In genomic region chr18:69943021-69943420, GRCh38 we compare ENCODE assay signal across 12 cellular contexts. TPM values are rescaled to one million over a fixed set of nuclear protein-coding genes. Genes with fewer than 3 reads are reported as not detected.
DNase-seq lines count a peak whose midpoint lies in the region; ATAC-seq and TF ChIP-seq lines count a peak whose summit lies in the region.
"Had no signal": no experiment of that assay in that cellular context is flagged by ENCODE, and none has a peak within 500 bp of the region (broad histone marks: within the 10 kb centered on the region; RNA-seq: fewer than 3 reads in every experiment).

No MANE protein-coding gene starts in this region.

- peak overlapping the region; percentile 63 for H3K4me3 Mint-ChIP-seq in activated CD4-positive, alpha-beta memory T cell treated with anti-CD3 and anti-CD28 coated beads for 36 hours
- H3K4me3 Mint-ChIP-seq in activated CD4-positive, alpha-beta memory T cell treated with anti-CD3 and anti-CD28 coated beads, Interleukin-2, amount 10 ng/mL, durations not matched to agents 7 days and 5 days: no peak overlapping the region
- H3K4me3 Mint-ChIP-seq in activated T-helper 17 cell treated with anti-CD3 and anti-CD28 coated beads, Interleukin-2, amount 50 U/mL, for 72 hours: no peak overlapping the region
- H3K4me3 Mint-ChIP-seq: naive B cell had no signal

- TF ChIP-seq CTCF in GM13977 (IDR thresholded peaks at IDR 0.05; ENCODE audit: extremely low read depth, insufficient read depth, missing control alignments): peak; percentile 60
- TF ChIP-seq CTCF in osteoblast (IDR thresholded peaks at IDR 0.05; ENCODE audit: extremely low read depth, low read depth, low read length): peak; percentile 46

- ATAC-seq in activated naive CD4-positive, alpha-beta T cell treated with anti-CD3 and anti-CD28 coated beads, Interleukin-2, amount 50 U/mL, for 72 hours: peak; percentile 6 to 19
- ATAC-seq in activated T-helper 17 cell treated with anti-CD3 and anti-CD28 coated beads, Interleukin-2, amount 50 U/mL, for 72 hours (replicated peaks): no peak
- ATAC-seq: upper lobe of right lung had no signal

- no peak overlapping the region for H3K27ac ChIP-seq in osteoblast (ENCODE audit: low read depth, low read length)
- H3K27ac ChIP-seq: upper lobe of right lung had no signal

- H3K27me3 Mint-ChIP-seq in activated CD4-positive, alpha-beta memory T cell treated with anti-CD3 and anti-CD28 coated beads for 36 hours: no peaks in the 10 kb centered on the region
- no peaks in the 10 kb centered on the region for H3K27me3 Mint-ChIP-seq in activated CD4-positive, alpha-beta memory T cell treated with anti-CD3 and anti-CD28 coated beads, Interleukin-2, amount 10 ng/mL, durations not matched to agents 7 days and 5 days
- no peaks in the 10 kb centered on the region for H3K27me3 Mint-ChIP-seq in activated T-helper 17 cell treated with anti-CD3 and anti-CD28 coated beads, Interleukin-2, amount 50 U/mL, for 72 hours
- H3K27me3 Mint-ChIP-seq: naive B cell had no signal

- peak overlapping the region; percentile 94 for H3K27ac Mint-ChIP-seq in activated CD4-positive, alpha-beta memory T cell treated with anti-CD3 and anti-CD28 coated beads for 36 hours
- no peak overlapping the region for H3K27ac Mint-ChIP-seq in activated CD4-positive, alpha-beta memory T cell treated with anti-CD3 and anti-CD28 coated beads, Interleukin-2, amount 10 ng/mL, durations not matched to agents 7 days and 5 days
- H3K27ac Mint-ChIP-seq in activated naive CD4-positive, alpha-beta T cell treated with anti-CD3 and anti-CD28 coated beads, Interleukin-2, amount 50 U/mL, for 72 hours: peak overlapping the region in 1 of 2 donors; percentile 98
- H3K27ac Mint-ChIP-seq in activated T-helper 17 cell treated with anti-CD3 and anti-CD28 coated beads, Interleukin-2, amount 50 U/mL, for 72 hours: no peak overlapping the region
- H3K27ac Mint-ChIP-seq: naive B cell had no signal

- no peaks in the 10 kb centered on the region for H3K79me2 ChIP-seq in osteoblast (ENCODE audit: insufficient read depth, low read length)

- peaks cover 86% of the 10 kb centered on the region for H3K36me3 Mint-ChIP-seq in activated CD4-positive, alpha-beta memory T cell treated with anti-CD3 and anti-CD28 coated beads for 36 hours
- H3K36me3 Mint-ChIP-seq in activated CD4-positive, alpha-beta memory T cell treated with anti-CD3 and anti-CD28 coated beads, Interleukin-2, amount 10 ng/mL, durations not matched to agents 7 days and 5 days (ENCODE audit: low read depth): peaks cover 92% of the 10 kb centered on the region
- peaks cover 72 to 91% of the 10 kb centered on the region in 2 donors for H3K36me3 Mint-ChIP-seq in activated naive CD4-positive, alpha-beta T cell treated with anti-CD3 and anti-CD28 coated beads, Interleukin-2, amount 50 U/mL, for 72 hours
- H3K36me3 Mint-ChIP-seq in activated T-helper 17 cell treated with anti-CD3 and anti-CD28 coated beads, Interleukin-2, amount 50 U/mL, for 72 hours (ENCODE audit: low read depth): no peaks in the 10 kb centered on the region

- H3K4me1 ChIP-seq in osteoblast (ENCODE audit: insufficient read depth, low read length): no peaks in the 10 kb centered on the region
- H3K4me1 ChIP-seq: upper lobe of right lung had no signal

- H3K4me3 ChIP-seq in osteoblast (ENCODE audit: insufficient read depth, low read length): no peak overlapping the region
- H3K4me3 ChIP-seq: upper lobe of right lung had no signal

- peak; percentile 50 for DNase-seq in activated CD4-positive, alpha-beta memory T cell treated with anti-CD3 and anti-CD28 coated beads for 36 hours
- no peak for DNase-seq in activated CD4-positive, alpha-beta memory T cell treated with anti-CD3 and anti-CD28 coated beads, Interleukin-2, amount 10 ng/mL, durations not matched to agents 7 days and 5 days
- DNase-seq in GM13977 (ENCODE audit: low spot score): no peak
- no peak for DNase-seq in activated naive CD4-positive, alpha-beta T cell treated with anti-CD3 and anti-CD28 coated beads, Interleukin-2, amount 50 U/mL, for 72 hours (ENCODE audit: low spot score in 2 of 2)
- no peak for DNase-seq in osteoblast (ENCODE audit: insufficient read length, low spot score, missing footprints)
- no peak for DNase-seq in T1000 (lab: John Stamatoyannopoulos, UW)
- DNase-seq in Ammon's horn (ENCODE audit: low spot score): no peak
- DNase-seq: activated CD4-positive, alpha-beta T cell treated with anti-CD3 and anti-CD28 coated beads, Interleukin-2, amount 50 U/mL, for 48 hours; amniotic stem cell; naive B cell; upper lobe of right lung had no signal

- in situ Hi-C loops in GM13977 (cut with MboI; ENCODE audit: low pct_unique_long_range_greater_than_20kb, low sequenced_read_pairs, unreplicated experiment): no loop called here

- CTCF ChIA-PET in activated CD4-positive, alpha-beta memory T cell treated with anti-CD3 and anti-CD28 coated beads for 36 hours (lab: Charles Lee): interaction anchor here (2.4 to 3.0 kb wide), 3 partner anchors 8 to 44 kb away, joined by 11 to 18 read pairs (median 14); no protein-coding TSS in a partner anchor
- CTCF ChIA-PET in activated CD4-positive, alpha-beta memory T cell treated with anti-CD3 and anti-CD28 coated beads, Interleukin-2, amount 10 ng/mL, durations not matched to agents 7 days and 5 days (lab: Charles Lee): interaction anchor here (1.8 to 2.1 kb wide), 3 partner anchors 12 to 16 kb away, joined by 6 to 8 read pairs (median 8); no protein-coding TSS in a partner anchor

- no peaks in the 10 kb centered on the region for H3K9me3 ChIP-seq in osteoblast (ENCODE audit: low read depth, low read length)
- H3K9me3 ChIP-seq: upper lobe of right lung had no signal

- peaks cover 32% of the 10 kb centered on the region for H3K9me3 Mint-ChIP-seq in activated CD4-positive, alpha-beta memory T cell treated with anti-CD3 and anti-CD28 coated beads for 36 hours
- H3K9me3 Mint-ChIP-seq in activated CD4-positive, alpha-beta memory T cell treated with anti-CD3 and anti-CD28 coated beads, Interleukin-2, amount 10 ng/mL, durations not matched to agents 7 days and 5 days: peaks cover 33% of the 10 kb centered on the region
- peaks cover 11 to 30% of the 10 kb centered on the region in 2 donors for H3K9me3 Mint-ChIP-seq in activated naive CD4-positive, alpha-beta T cell treated with anti-CD3 and anti-CD28 coated beads, Interleukin-2, amount 50 U/mL, for 72 hours
- peaks cover 15% of the 10 kb centered on the region for H3K9me3 Mint-ChIP-seq in activated T-helper 17 cell treated with anti-CD3 and anti-CD28 coated beads, Interleukin-2, amount 50 U/mL, for 72 hours

- POLR2A ChIA-PET in activated CD4-positive, alpha-beta memory T cell treated with anti-CD3 and anti-CD28 coated beads for 36 hours (lab: Charles Lee): interaction anchor here (4.9 to 6.1 kb wide), 2 partner anchors 7 to 13 kb away, joined by 38 to 82 read pairs; no protein-coding TSS in a partner anchor
- POLR2A ChIA-PET in activated CD4-positive, alpha-beta memory T cell treated with anti-CD3 and anti-CD28 coated beads, Interleukin-2, amount 10 ng/mL, durations not matched to agents 7 days and 5 days (lab: Charles Lee): interaction anchor here (1.3 to 5.2 kb wide), 2 partner anchors 8 to 13 kb away, joined by 6 to 84 read pairs; no protein-coding TSS in a partner anchor

- peaks cover 84% of the 10 kb centered on the region for H3K4me1 Mint-ChIP-seq in activated CD4-positive, alpha-beta memory T cell treated with anti-CD3 and anti-CD28 coated beads for 36 hours (ENCODE audit: low read depth)
- peaks cover 67% of the 10 kb centered on the region for H3K4me1 Mint-ChIP-seq in activated CD4-positive, alpha-beta memory T cell treated with anti-CD3 and anti-CD28 coated beads, Interleukin-2, amount 10 ng/mL, durations not matched to agents 7 days and 5 days
- H3K4me1 Mint-ChIP-seq in activated T-helper 17 cell treated with anti-CD3 and anti-CD28 coated beads, Interleukin-2, amount 50 U/mL, for 72 hours: peaks cover 53% of the 10 kb centered on the region

- no peak overlapping the region for H3K4me2 ChIP-seq in osteoblast (ENCODE audit: insufficient read depth, low read length)

- intact Hi-C loops in activated CD4-positive, alpha-beta memory T cell treated with anti-CD3 and anti-CD28 coated beads for 36 hours (cut with micrococcal nuclease): no loop called here

- H3K36me3 ChIP-seq in osteoblast (ENCODE audit: insufficient read depth, low read length): no peaks in the 10 kb centered on the region
- H3K36me3 ChIP-seq: upper lobe of right lung had no signal

- no peaks in the 10 kb centered on the region for H3K27me3 ChIP-seq in osteoblast (ENCODE audit: insufficient read depth, low read length)
- H3K27me3 ChIP-seq: upper lobe of right lung had no signal

- no peak overlapping the region for H2AFZ ChIP-seq in osteoblast (ENCODE audit: low read length)

- H4K20me1 ChIP-seq in osteoblast (ENCODE audit: insufficient read depth, low read length): no peaks in the 10 kb centered on the region

RNA-seq across cellular contexts. Expression of gene CD226, which starts 4.7 kb away (rescaled TPM):
- 10 to 100 TPM; 63.9 to 66.8 TPM for total RNA-seq in activated CD4-positive, alpha-beta memory T cell treated with anti-CD3 and anti-CD28 coated beads for 36 hours
- 100 to 1,000 TPM; 102 to 111 TPM for total RNA-seq in activated CD4-positive, alpha-beta memory T cell treated with anti-CD3 and anti-CD28 coated beads, Interleukin-2, amount 10 ng/mL, durations not matched to agents 7 days and 5 days
- 10 to 100 TPM; 42.4 to 86.5 TPM for total RNA-seq in activated naive CD4-positive, alpha-beta T cell treated with anti-CD3 and anti-CD28 coated beads, Interleukin-2, amount 50 U/mL, for 72 hours
- under 0.01 and 0.36 TPM in 2 replicates for total RNA-seq in osteoblast
- 100 to 1,000 TPM; 136 to 146 TPM for total RNA-seq in activated T-helper 17 cell treated with anti-CD3 and anti-CD28 coated beads, Interleukin-2, amount 50 U/mL, for 72 hours

Comparison
In these comparisons a context has a peak if more than half of its experiments do, and no peak if none do; other contexts are left out.
1. RNA of gene CD226, which starts 4.7 kb away (total RNA-seq): 136 to 146 TPM in activated T-helper 17 cell treated with anti-CD3 and anti-CD28 coated beads, Interleukin-2, amount 50 U/mL, for 72 hours, 102 to 111 TPM in activated CD4-positive, alpha-beta memory T cell treated with anti-CD3 and anti-CD28 coated beads, Interleukin-2, amount 10 ng/mL, durations not matched to agents 7 days and 5 days, 42.4 to 86.5 TPM in activated naive CD4-positive, alpha-beta T cell treated with anti-CD3 and anti-CD28 coated beads, Interleukin-2, amount 50 U/mL, for 72 hours and 63.9 to 66.8 TPM in activated CD4-positive, alpha-beta memory T cell treated with anti-CD3 and anti-CD28 coated beads for 36 hours; under 0.01 to 0.36 TPM in osteoblast; every median in the first group is over 10 times any median in the second.